29 cellular contexts compared by ENCODE assay signal in genomic region chr1:116534014-116534739, GRCh38.
"Had no signal": no experiment of that assay in that cellular context is flagged by ENCODE, and none has a peak within 500 bp of the region (broad histone marks: within the 10 kb centered on the region; RNA-seq: fewer than 3 reads in every experiment).

No MANE protein-coding gene starts in this region.

- DNase-seq: activated B cell treated with CpG ODN at 0.5 μM for 24 hours; activated CD4-positive, alpha-beta T cell treated with anti-CD3 and anti-CD28 coated beads for 1 hour; activated CD4-positive, alpha-beta T cell treated with anti-CD3 and anti-CD28 coated beads, Interleukin-2, amount 10 ng/mL, durations not matched to agents 24 days and 14 days; activated CD4-positive, alpha-beta T cell treated with anti-CD3 and anti-CD28 coated beads, Interleukin-2, amount 50 U/mL, for 48 hours; activated CD8-positive, alpha-beta memory T cell treated with anti-CD3 and anti-CD28 coated beads, Interleukin-2, amount 10 ng/mL, durations not matched to agents 7 days and 5 days; activated effector memory CD4-positive, alpha-beta T cell treated with Interleukin-2 at 50 U/mL for 16 hours; activated naive CD4-positive, alpha-beta T cell; activated T-cell treated with anti-CD3 and anti-CD28 coated beads, Interleukin-2, amount 50 U/mL, for 24 hours; aorta; body of pancreas; central memory CD4-positive, alpha-beta T cell; NCI-H1092; NCI-H1417; NCI-H1930; NCI-H2171; NCI-H2227 treated with DMSO at 0.1 percent for 48 hours; NCI-H446 treated with DMSO at 0.1 percent for 48 hours; NCI-H526; NCI-H82; SHP77; T-helper 2 cell; T1000 had no signal

- H3K27me3 ChIP-seq: body of pancreas, SJSA1 had no signal

- ATAC-seq: activated CD8-positive, alpha-beta memory T cell treated with anti-CD3 and anti-CD28 coated beads, Interleukin-2, amount 10 ng/mL, durations not matched to agents 7 days and 5 days; body of pancreas; SK-N-SH treated with all-trans-retinoic acid at 6 μM for 48 hours had no signal

- H3K27me3 Mint-ChIP-seq: activated B cell treated with CpG ODN at 0.5 μM for 24 hours; activated CD4-positive, alpha-beta T cell treated with anti-CD3 and anti-CD28 coated beads, Interleukin-2, amount 10 ng/mL, durations not matched to agents 24 days and 14 days; activated CD8-positive, alpha-beta memory T cell treated with anti-CD3 and anti-CD28 coated beads, Interleukin-2, amount 10 ng/mL, durations not matched to agents 7 days and 5 days; activated naive CD4-positive, alpha-beta T cell treated with anti-CD3 and anti-CD28 coated beads, Interleukin-2, amount 50 U/mL, for 24 hours; activated T-cell treated with anti-CD3 and anti-CD28 coated beads, Interleukin-2, amount 50 U/mL, for 24 hours had no signal

- H3K9me3 ChIP-seq: body of pancreas, SJSA1 had no signal

- H3K4me1 ChIP-seq: body of pancreas had no signal

- H3K9me3 Mint-ChIP-seq: activated B cell treated with CpG ODN at 0.5 μM for 24 hours; activated naive CD4-positive, alpha-beta T cell treated with anti-CD3 and anti-CD28 coated beads, Interleukin-2, amount 50 U/mL, for 24 hours; activated T-helper 1 cell treated with anti-CD3 and anti-CD28 coated beads, Interleukin-12 subunit alpha, Interleukin-12 subunit beta, Interleukin-2, Interleukin-4 antibody, amounts not matched to agents 30 ng/mL and 10 ng/mL and 1 ng/mL, durations not matched to agents 14 hours and 24 hours and 36 hours had no signal

- H3K4me3 Mint-ChIP-seq: activated B cell treated with CpG ODN at 0.5 μM for 24 hours; activated CD4-positive, alpha-beta T cell treated with anti-CD3 and anti-CD28 coated beads, Interleukin-2, amount 10 ng/mL, durations not matched to agents 24 days and 14 days; activated CD8-positive, alpha-beta memory T cell treated with anti-CD3 and anti-CD28 coated beads, Interleukin-2, amount 10 ng/mL, durations not matched to agents 7 days and 5 days; activated naive CD4-positive, alpha-beta T cell treated with anti-CD3 and anti-CD28 coated beads, Interleukin-2, amount 50 U/mL, for 24 hours; activated T-cell treated with anti-CD3 and anti-CD28 coated beads, Interleukin-2, amount 50 U/mL, for 24 hours; activated T-helper 1 cell treated with anti-CD3 and anti-CD28 coated beads, Interleukin-12 subunit alpha, Interleukin-12 subunit beta, Interleukin-2, Interleukin-4 antibody, amounts not matched to agents 30 ng/mL and 10 ng/mL and 1 ng/mL, durations not matched to agents 14 hours and 24 hours and 36 hours had no signal

- H3K4me3 ChIP-seq: body of pancreas, SJSA1 had no signal

- H3K27ac Mint-ChIP-seq: activated B cell treated with CpG ODN at 0.5 μM for 24 hours; activated CD4-positive, alpha-beta T cell treated with anti-CD3 and anti-CD28 coated beads, Interleukin-2, amount 10 ng/mL, durations not matched to agents 24 days and 14 days; activated CD8-positive, alpha-beta memory T cell treated with anti-CD3 and anti-CD28 coated beads, Interleukin-2, amount 10 ng/mL, durations not matched to agents 7 days and 5 days; activated naive CD4-positive, alpha-beta T cell treated with anti-CD3 and anti-CD28 coated beads, Interleukin-2, amount 50 U/mL, for 24 hours; activated T-cell treated with anti-CD3 and anti-CD28 coated beads, Interleukin-2, amount 50 U/mL, for 24 hours; activated T-helper 1 cell treated with anti-CD3 and anti-CD28 coated beads, Interleukin-12 subunit alpha, Interleukin-12 subunit beta, Interleukin-2, Interleukin-4 antibody, amounts not matched to agents 30 ng/mL and 10 ng/mL and 1 ng/mL, durations not matched to agents 14 hours and 24 hours and 36 hours had no signal

- H3K27ac ChIP-seq: body of pancreas, SJSA1 had no signal

- FAIRE-seq: bronchial epithelial cell, RCC 7860, TTC549 had no signal
